In genomic region chr11:76287227-76287626, GRCh38 we compare ENCODE assay signal across 11 cellular contexts.
"Had no signal": no experiment of that assay in that cellular context is flagged by ENCODE, and none has a peak within 500 bp of the region (broad histone marks: within the 10 kb centered on the region; RNA-seq: fewer than 3 reads in every experiment).

No MANE protein-coding gene starts in this region.

- H3K4me3 Mint-ChIP-seq: activated CD4-positive, alpha-beta memory T cell treated with anti-CD3 and anti-CD28 coated beads for 36 hours; mesothelial cell of epicardium; neural progenitor cell had no signal

- DNase-seq: activated CD4-positive, alpha-beta memory T cell treated with anti-CD3 and anti-CD28 coated beads for 36 hours; activated gamma-delta T cell treated with Interleukin-2 at 50 U/mL for 16 hours; activated T-cell treated with anti-CD3 and anti-CD28 coated beads, Interleukin-2, amount 50 U/mL, for 72 hours; dorsolateral prefrontal cortex; transverse colon had no signal

- H3K27ac ChIP-seq: dorsolateral prefrontal cortex, esophagus muscularis mucosa, neural progenitor cell, pancreas, transverse colon, vagina had no signal

- H3K4me3 ChIP-seq: dorsolateral prefrontal cortex, esophagus muscularis mucosa, lung, neural progenitor cell, pancreas, transverse colon, vagina had no signal

- H3K9me3 ChIP-seq: esophagus muscularis mucosa, pancreas, transverse colon, vagina had no signal

- H3K27me3 ChIP-seq: dorsolateral prefrontal cortex, esophagus muscularis mucosa, neural progenitor cell, pancreas, transverse colon, vagina had no signal

- H3K27me3 Mint-ChIP-seq: activated CD4-positive, alpha-beta memory T cell treated with anti-CD3 and anti-CD28 coated beads for 36 hours had no signal

- H3K36me3 ChIP-seq: esophagus muscularis mucosa, neural progenitor cell, pancreas, transverse colon, vagina had no signal

- H3K4me1 ChIP-seq: esophagus muscularis mucosa, pancreas, transverse colon, vagina had no signal

- H3K9me3 Mint-ChIP-seq: activated CD4-positive, alpha-beta memory T cell treated with anti-CD3 and anti-CD28 coated beads for 36 hours; activated T-cell treated with anti-CD3 and anti-CD28 coated beads, Interleukin-2, amount 50 U/mL, for 72 hours; mesothelial cell of epicardium; neural progenitor cell had no signal

- ATAC-seq: pancreas had no signal

- H3K27ac Mint-ChIP-seq: activated T-cell treated with anti-CD3 and anti-CD28 coated beads, Interleukin-2, amount 50 U/mL, for 72 hours; mesothelial cell of epicardium had no signal

- H3K36me3 Mint-ChIP-seq: activated CD4-positive, alpha-beta memory T cell treated with anti-CD3 and anti-CD28 coated beads for 36 hours; mesothelial cell of epicardium; neural progenitor cell had no signal
